In genomic region chr1:212242288-212242984, GRCh38 we compare ENCODE assay signal across 1 cellular context.
A peak's percentile ranks its signal among the peaks of the same experiment; 100 is the strongest.
TF ChIP-seq lines count a peak whose summit lies in the region.

No MANE protein-coding gene starts in this region.

TF ChIP-seq in K562, 482 proteins besides CTCF, POLR2A, EP300 and RAD21 (continued from another document and continues in another):
- TF ChIP-seq ZBTB11 (CRISPR knock-in tag; IDR thresholded peaks at IDR 0.05) (peak in 1 of 3 experiments; percentile 79; a peak in 2 of 6 replicates), RFX5 (IDR thresholded peaks at IDR 0.05; ENCODE audit: low read depth, low read length) (no peak), XRCC3 (IDR thresholded peaks at IDR 0.05) (no peak), HDAC1 (IDR thresholded peaks at IDR 0.05) (peak in 1 of 2 experiments; percentile 48; a peak in 2 of 4 replicates), ARHGAP35 (IDR thresholded peaks at IDR 0.05; ENCODE audit: partially characterized antibody) (no peak), MEIS2 (IDR thresholded peaks at IDR 0.05; ENCODE audit: partially characterized antibody) (no peak), UBTF (IDR thresholded peaks at IDR 0.05; ENCODE audit: borderline replicate concordance in 1 of 2, low read depth in 2 of 2, low read length in 2 of 2) (peak; percentile 70 to 93; a peak in 3 of 4 replicates), MEF2D (tag; conservative IDR thresholded peaks at IDR 0.05; ENCODE audit: low read depth) (peak; percentile 94), ZNF655 (CRISPR knock-in tag; IDR thresholded peaks at IDR 0.05) (no peak), CBX1 (IDR thresholded peaks at IDR 0.05; ENCODE audit: low read depth) (no peak), ZNF174 (CRISPR knock-in tag; IDR thresholded peaks at IDR 0.05) (no peak), MAFK (IDR thresholded peaks at IDR 0.05; ENCODE audit: low read length) (peak; percentile 24; the same call in 1 of the 2 replicates), ELF2 (CRISPR knock-in tag; IDR thresholded peaks at IDR 0.05) (peak; percentile 73), SNAPC5 (CRISPR knock-in tag; IDR thresholded peaks at IDR 0.05) (no peak), ZNF589 (CRISPR knock-in tag; IDR thresholded peaks at IDR 0.05; ENCODE audit: low read depth) (peak; percentile 76; the same call in 1 of the 2 replicates), GTF3C2 (IDR thresholded peaks at IDR 0.05; ENCODE audit: borderline replicate concordance, extremely low read depth, insufficient read length) (no peak), HIVEP1 (CRISPR knock-in tag; IDR thresholded peaks at IDR 0.05) (no peak), RBM14 (IDR thresholded peaks at IDR 0.05; ENCODE audit: borderline replicate concordance, insufficient read depth, low read depth, low read length) (no peak), ZSCAN32 (CRISPR knock-in tag; IDR thresholded peaks at IDR 0.05) (peak; percentile 60; the same call in 1 of the 2 replicates), KLF6 (CRISPR knock-in tag; IDR thresholded peaks at IDR 0.05; ENCODE audit: borderline replicate concordance) (no peak; the same call in 1 of the 2 replicates), CCNT2 (IDR thresholded peaks at IDR 0.05; ENCODE audit: borderline replicate concordance, extremely low read depth, insufficient read length, low read depth, low read length) (peak; percentile 12), BACH1 (tag; IDR thresholded peaks at IDR 0.05) (peak; percentile 67; the same call in 1 of the 2 replicates), RBFOX2 (IDR thresholded peaks at IDR 0.05; ENCODE audit: low read depth, low read length) (0 out of 2 replicates have a peak, but pooled peaks have one; percentile 22), ZNF134 (CRISPR knock-in tag; conservative IDR thresholded peaks at IDR 0.05) (no peak), ZNF395 (CRISPR knock-in tag; IDR thresholded peaks at IDR 0.05) (peak; percentile 90), CTBP1 (IDR thresholded peaks at IDR 0.05; ENCODE audit: borderline replicate concordance) (peak; percentile 76; the same call in 1 of the 2 replicates), RFX7 (CRISPR knock-in tag; IDR thresholded peaks at IDR 0.05) (no peak), MNT (conservative IDR thresholded peaks at IDR 0.05) (peak; percentile 47 to 61; a peak in 2 of 4 replicates), ETS1 (conservative IDR thresholded peaks at IDR 0.05; ENCODE audit: control insufficient read depth, low read depth, low read length) (no peak), WHSC1 (IDR thresholded peaks at IDR 0.05; ENCODE audit: low read length) (peak; percentile 40), GTF2E2 (tag; IDR thresholded peaks at IDR 0.05) (no peak), ZBTB1 (CRISPR knock-in tag; IDR thresholded peaks at IDR 0.05; ENCODE audit: borderline replicate concordance, low read depth) (no peak), HBP1 (CRISPR knock-in tag; IDR thresholded peaks at IDR 0.05) (no peak), ZNF232 (CRISPR knock-in tag; IDR thresholded peaks at IDR 0.05) (no peak), NCOA1 (IDR thresholded peaks at IDR 0.05; ENCODE audit: low read depth) (peak; percentile 48; the same call in 1 of the 2 replicates), CLOCK (CRISPR knock-in tag; IDR thresholded peaks at IDR 0.05; ENCODE audit: borderline replicate concordance) (no peak), ETV5 (CRISPR knock-in tag; IDR thresholded peaks at IDR 0.05; ENCODE audit: low read depth) (peak; percentile 91), ZNF512 (tag; IDR thresholded peaks at IDR 0.05) (no peak; the same call in 1 of the 2 replicates)
